ENCODE assay signal across 8 cellular contexts in the genomic region with DNA sequence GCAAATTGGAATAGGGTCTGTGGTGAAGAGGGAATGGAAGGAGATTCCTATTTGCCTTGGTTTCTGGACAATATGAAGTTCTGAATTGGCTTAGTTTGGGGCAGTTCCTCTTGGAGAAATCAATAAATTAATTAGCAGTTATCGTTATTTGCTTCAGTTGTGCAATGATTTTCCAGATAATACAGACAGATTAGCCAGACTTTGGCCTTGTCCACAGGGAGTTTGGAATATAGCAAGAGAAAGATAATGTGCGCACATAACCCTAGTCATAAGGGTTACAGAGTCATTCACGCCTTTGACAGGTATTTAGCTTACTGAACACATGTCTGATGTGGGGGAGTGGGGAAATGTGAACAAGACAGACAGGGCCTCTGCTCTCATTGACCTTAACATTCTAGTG. TPM values are rescaled to one million over a fixed set of nuclear protein-coding genes. Genes with fewer than 3 reads are reported as not detected.
A peak's percentile ranks its signal among the peaks of the same experiment; 100 is the strongest.
DNase-seq lines count a peak whose midpoint lies in the region; TF ChIP-seq lines count a peak whose summit lies in the region.

No MANE protein-coding gene starts in this region.

- peaks cover 18% of the 10 kb centered on the region for H3K4me1 ChIP-seq in testis

- no peaks in the 10 kb centered on the region for H3K36me3 ChIP-seq in testis (ENCODE audit: low read depth, missing control alignments)

- H3K9me3 ChIP-seq in testis: no peaks in the 10 kb centered on the region

- H3K36me3 Mint-ChIP-seq in activated CD4-positive, alpha-beta T cell treated with anti-CD3 and anti-CD28 coated beads, Interleukin-2, amount 10 ng/mL, durations not matched to agents 24 days and 14 days (ENCODE audit: low read depth): peaks cover 2% of the 10 kb centered on the region
- no peaks in the 10 kb centered on the region for H3K36me3 Mint-ChIP-seq in activated naive CD8-positive, alpha-beta T cell treated with anti-CD3 and anti-CD28 coated beads for 36 hours

- TF ChIP-seq CTCF in testis (IDR thresholded peaks at IDR 0.05): no peak

- H3K27ac Mint-ChIP-seq in activated CD4-positive, alpha-beta T cell treated with anti-CD3 and anti-CD28 coated beads, Interleukin-2, amount 10 ng/mL, durations not matched to agents 24 days and 14 days: no peak overlapping the region
- H3K27ac Mint-ChIP-seq in activated naive CD8-positive, alpha-beta T cell treated with anti-CD3 and anti-CD28 coated beads for 36 hours: no peak overlapping the region

- peaks cover 4% of the 10 kb centered on the region for H3K27me3 Mint-ChIP-seq in activated CD4-positive, alpha-beta T cell treated with anti-CD3 and anti-CD28 coated beads, Interleukin-2, amount 10 ng/mL, durations not matched to agents 24 days and 14 days
- no peaks in the 10 kb centered on the region for H3K27me3 Mint-ChIP-seq in activated naive CD8-positive, alpha-beta T cell treated with anti-CD3 and anti-CD28 coated beads for 36 hours

- TF ChIP-seq POLR2A in testis (IDR thresholded peaks at IDR 0.05): no peak

- H3K4me1 Mint-ChIP-seq in activated CD4-positive, alpha-beta T cell treated with anti-CD3 and anti-CD28 coated beads, Interleukin-2, amount 10 ng/mL, durations not matched to agents 24 days and 14 days: peaks cover 26% of the 10 kb centered on the region
- H3K4me1 Mint-ChIP-seq in activated naive CD8-positive, alpha-beta T cell treated with anti-CD3 and anti-CD28 coated beads for 36 hours: peaks cover 27% of the 10 kb centered on the region

- DNase-seq in activated CD4-positive, alpha-beta T cell treated with anti-CD3 and anti-CD28 coated beads, Interleukin-2, amount 10 ng/mL, durations not matched to agents 24 days and 14 days: no peak
- no peak for DNase-seq in activated CD4-positive, alpha-beta T cell treated with anti-CD3 and anti-CD28 coated beads for 1 hour
- DNase-seq in activated naive CD8-positive, alpha-beta T cell treated with anti-CD3 and anti-CD28 coated beads for 36 hours: no peak
- peak; percentile 53 for DNase-seq in left kidney (ENCODE audit: low read depth, low spot score)
- DNase-seq in testis: no peak
- no peak for DNase-seq in D341Med (ENCODE audit: low spot score)
- DNase-seq in stimulated activated CD4-positive, alpha-beta T cell treated with anti-CD3 and anti-CD28 coated beads, Interleukin-2, amount 100 ng/mL, for 24 hours: no peak
- no peak for DNase-seq in activated CD4-positive, alpha-beta T cell treated with anti-CD3 and anti-CD28 coated beads for 4 hours

- peak overlapping the region; percentile 85 to 97 for H3K4me3 ChIP-seq in testis

- H3K27me3 ChIP-seq in testis: no peaks in the 10 kb centered on the region

- WGBS in testis, 2 donors: 28 to 40% methylated on average over 3 of the region's 3 CpGs

- H3K9me3 Mint-ChIP-seq in activated CD4-positive, alpha-beta T cell treated with anti-CD3 and anti-CD28 coated beads, Interleukin-2, amount 10 ng/mL, durations not matched to agents 24 days and 14 days: no peaks in the 10 kb centered on the region
- H3K9me3 Mint-ChIP-seq in activated naive CD8-positive, alpha-beta T cell treated with anti-CD3 and anti-CD28 coated beads for 36 hours: no peaks in the 10 kb centered on the region

- intact Hi-C loops in activated CD4-positive, alpha-beta T cell treated with anti-CD3 and anti-CD28 coated beads, Interleukin-2, amount 10 ng/mL, durations not matched to agents 24 days and 14 days (cut with micrococcal nuclease): loop anchor here (5.0 kb wide), 3 partner anchors 230 to 315 kb away; a partner anchor contains a TSS
- intact Hi-C loops in testis (cut with DNase I; ENCODE audit: low total_unique reads): no loop called here

- no peak overlapping the region for H3K27ac ChIP-seq in testis

- peak overlapping the region; percentile 95 for H3K4me3 Mint-ChIP-seq in activated CD4-positive, alpha-beta T cell treated with anti-CD3 and anti-CD28 coated beads, Interleukin-2, amount 10 ng/mL, durations not matched to agents 24 days and 14 days
- peak overlapping the region; percentile 91 for H3K4me3 Mint-ChIP-seq in activated naive CD8-positive, alpha-beta T cell treated with anti-CD3 and anti-CD28 coated beads for 36 hours

RNA-seq across cellular contexts. Expression of a gene that starts 1.3 kb away (rescaled TPM):
- 11.8 and 12.1 TPM in 2 replicates for total RNA-seq in activated CD4-positive, alpha-beta T cell treated with anti-CD3 and anti-CD28 coated beads, Interleukin-2, amount 10 ng/mL, durations not matched to agents 24 days and 14 days
- 1 to 10 TPM; 7.3 to 7.7 TPM for total RNA-seq in activated naive CD8-positive, alpha-beta T cell treated with anti-CD3 and anti-CD28 coated beads for 36 hours
- total RNA-seq in testis: 10 to 100 TPM; 39.4 to 42.7 TPM
- 43.8 TPM for polyA plus RNA-seq in testis (ENCODE audit: insufficient read depth, low read depth, low replicate concordance)
